8 cellular contexts compared by ENCODE assay signal in genomic region chr7:18087031-18087686, GRCh38. TPM values are rescaled to one million over a fixed set of nuclear protein-coding genes. Genes with fewer than 3 reads are reported as not detected.
A peak's percentile ranks its signal among the peaks of the same experiment; 100 is the strongest.
DNase-seq lines count a peak whose midpoint lies in the region; ATAC-seq and TF ChIP-seq lines count a peak whose summit lies in the region.

No MANE protein-coding gene starts in this region.

- no peak for ATAC-seq in HG03039 (IDR thresholded peaks at IDR 0.05; ENCODE audit: unreplicated experiment)

- H3K9ac ChIP-seq in mucosa of rectum (ENCODE audit: low read depth in 1 of 2, low read length in 2 of 2): no peak overlapping the region

- TF ChIP-seq CTCF in GM10266 (IDR thresholded peaks at IDR 0.05; ENCODE audit: control insufficient read depth, insufficient read depth, low read depth, missing control alignments): no peak

- WGBS in ectodermal cell, 2 experiments: 1% methylated on average over 36 of the region's 36 CpGs

- DNase-seq in GM10266 (ENCODE audit: extremely low spot score): peak; percentile 19
- DNase-seq in NCI-H345 (lab: John Stamatoyannopoulos, UW): peak; percentile 52
- DNase-seq in SHP77 (lab: John Stamatoyannopoulos, UW): no peak
- DNase-seq in SW 1271 (lab: John Stamatoyannopoulos, UW): no peak
- DNase-seq in OCI-M2 (lab: John Stamatoyannopoulos, UW; ENCODE audit: unreplicated experiment): no peak

- H3K36me3 ChIP-seq in ectodermal cell (ENCODE audit: control insufficient read depth, insufficient read depth, low read length) (no peaks in the 10 kb centered on the region), mucosa of rectum (ENCODE audit: control insufficient read depth in 2 of 2, insufficient read depth in 2 of 2, low read length in 2 of 2) (no peaks in the 10 kb centered on the region)

- peaks cover 7% of the 10 kb centered on the region for H3K4me1 ChIP-seq in ectodermal cell (ENCODE audit: control insufficient read depth, insufficient read depth, low read length)
- peaks cover 3% of the 10 kb centered on the region in 2 donors for H3K4me1 ChIP-seq in mucosa of rectum (ENCODE audit: control insufficient read depth in 2 of 2, insufficient read depth in 2 of 2, low read length in 2 of 2)

- no peak overlapping the region for H3K27ac ChIP-seq in ectodermal cell (ENCODE audit: insufficient read depth, low read depth, low read length, poor library complexity, severe bottlenecking)
- no peak overlapping the region for H3K27ac ChIP-seq in mucosa of rectum (ENCODE audit: low read depth in 2 of 2, low read length in 2 of 2)

- H3K27me3 ChIP-seq in ectodermal cell (ENCODE audit: control insufficient read depth, insufficient read depth, low read length, poor library complexity, severe bottlenecking): peaks cover 40% of the 10 kb centered on the region
- peaks cover 10 to 15% of the 10 kb centered on the region in 2 donors for H3K27me3 ChIP-seq in mucosa of rectum (ENCODE audit: control insufficient read depth in 2 of 2, insufficient read depth in 2 of 2, low read length in 2 of 2)

- no peaks in the 10 kb centered on the region for H3K9me3 ChIP-seq in ectodermal cell (ENCODE audit: control insufficient read depth, low read length)
- no peaks in the 10 kb centered on the region for H3K9me3 ChIP-seq in mucosa of rectum (ENCODE audit: control insufficient read depth in 2 of 2, low read length in 2 of 2)

- H3K4me3 ChIP-seq in ectodermal cell (ENCODE audit: insufficient read depth, low read depth, low read length) (peak overlapping the region; percentile 59), mucosa of rectum (ENCODE audit: low read length in 2 of 2) (peak overlapping the region; percentile 51 to 62)

RNA-seq across cellular contexts. Expression of gene PRPS1L1, which starts 59.5 kb away (rescaled TPM):
- not detected for polyA plus RNA-seq in ectodermal cell (2013, experiment 1 of 4)
- polyA plus RNA-seq in ectodermal cell (2013, experiment 2 of 4): not detected
- polyA plus RNA-seq in ectodermal cell (2013, experiment 3 of 4): not detected
- polyA plus RNA-seq in ectodermal cell (2013, experiment 4 of 4): not detected

Comparison
In these comparisons a context has a peak if more than half of its experiments do, and no peak if none do; other contexts are left out.
1. DNase-seq: peak in GM10266 (single experiment) and NCI-H345 (single experiment); none in SHP77 (0 of 2), SW 1271 (0 of 2) and OCI-M2 (single experiment).